In the genomic region with DNA sequence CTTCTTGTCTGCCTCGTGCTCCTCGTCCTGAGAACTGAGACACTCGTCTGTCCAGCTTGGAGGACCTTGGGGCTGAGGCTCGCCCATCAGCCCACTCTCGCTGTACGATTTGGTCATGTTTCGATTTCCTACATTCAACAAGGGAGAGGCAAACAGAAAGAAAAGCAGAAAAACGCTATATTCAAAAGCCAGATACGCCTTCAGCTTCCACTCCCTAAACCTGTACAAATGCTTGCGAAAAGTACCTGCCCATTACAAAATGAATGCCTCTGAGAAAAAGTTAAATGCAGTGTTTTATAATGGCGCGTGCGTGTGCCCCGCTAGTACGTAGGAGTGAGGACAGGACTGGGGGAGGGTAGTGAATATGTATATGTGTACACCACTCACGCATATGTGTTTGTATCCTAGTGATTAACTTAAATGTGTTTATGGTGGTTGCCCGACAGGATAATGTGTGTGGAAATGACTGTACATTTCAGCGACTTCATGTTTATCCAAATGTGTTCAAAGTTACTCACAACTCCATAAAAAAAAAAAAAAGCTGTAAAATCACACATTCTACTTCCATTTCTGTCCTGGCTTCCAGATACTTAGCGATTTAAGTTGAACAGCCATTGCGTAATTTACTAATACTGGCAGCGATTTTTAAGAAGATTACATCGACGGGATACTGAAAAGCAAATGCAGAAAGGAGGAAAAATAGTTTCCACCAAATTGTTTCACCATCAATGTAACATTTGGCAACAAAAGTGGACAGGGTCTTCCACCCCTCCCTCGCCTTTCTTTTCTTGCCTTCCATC, we compare ENCODE assay signal across 16 cellular contexts. TPM values are rescaled to one million over a fixed set of nuclear protein-coding genes. Genes with fewer than 3 reads are reported as not detected.
A peak's percentile ranks its signal among the peaks of the same experiment; 100 is the strongest.
DNase-seq lines count a peak whose midpoint lies in the region; ATAC-seq and TF ChIP-seq lines count a peak whose summit lies in the region.
"Had no signal": no experiment of that assay in that cellular context is flagged by ENCODE, and none has a peak within 500 bp of the region (broad histone marks: within the 10 kb centered on the region; RNA-seq: fewer than 3 reads in every experiment).

No MANE protein-coding gene starts in this region.

- no peak for TF ChIP-seq CTCF in natural killer cell (IDR thresholded peaks at IDR 0.05)
- TF ChIP-seq CTCF in WERI-Rb-1 (IDR thresholded peaks at IDR 0.05; ENCODE audit: low read depth, low read length), result no peak
- no peak for TF ChIP-seq CTCF in glutamatergic neuron (IDR thresholded peaks at IDR 0.05; ENCODE audit: partially characterized antibody, unreplicated experiment)
- no peak for TF ChIP-seq CTCF in type B pancreatic cell (conservative IDR thresholded peaks at IDR 0.05)
- no peak for TF ChIP-seq CTCF in H9 (conservative IDR thresholded peaks at IDR 0.05)

- no peak overlapping the region for H2BK20ac ChIP-seq in H9 (ENCODE audit: low read depth, low read length, poor library complexity, severe bottlenecking)

- no peak overlapping the region for H4K8ac ChIP-seq in H9 (replicated peaks; ENCODE audit: insufficient read length, low read depth, low read length)

- peaks cover 49% of the 10 kb centered on the region for H3K36me3 ChIP-seq in WERI-Rb-1
- H3K36me3 ChIP-seq: colonic mucosa, left ventricle myocardium inferior, transverse colon had no signal

- intact Hi-C loops in natural killer cell (cut with micrococcal nuclease), result no loop called here

- H3K23ac ChIP-seq in H9 (ENCODE audit: insufficient read length, low read depth, low read length), result no peak overlapping the region

- H3K27ac ChIP-seq in WERI-Rb-1 (peak overlapping the region; percentile 93), H9 (ENCODE audit: insufficient read length, low read depth, low read length) (no peak overlapping the region)
- H3K27ac ChIP-seq: colonic mucosa, left ventricle myocardium inferior, psoas muscle, transverse colon had no signal

- peaks cover 2% of the 10 kb centered on the region; the same call in 1 of the 2 replicates for H3K4me1 ChIP-seq in H9 (ENCODE audit: insufficient read depth, low read length)
- H3K4me1 ChIP-seq: colonic mucosa, psoas muscle had no signal

- H3K23me2 ChIP-seq in H9 (ENCODE audit: insufficient read length, low read depth, low read length, poor library complexity, severe bottlenecking), result peaks cover 16% of the 10 kb centered on the region

- no peak overlapping the region for H3K56ac ChIP-seq in H9 (ENCODE audit: insufficient read length, low read depth, low read length)

- no peak overlapping the region for H3K4me3 Mint-ChIP-seq in natural killer cell treated with Interleukin-12 subunit alpha and Interleukin-12 subunit beta and Interleukin-15 and Interleukin-18, amount 100 ng/mL, for 72 hours
- H3K4me3 Mint-ChIP-seq in natural killer cell (no peak overlapping the region), glutamatergic neuron (ENCODE audit: unreplicated experiment) (peak overlapping the region; percentile 96), type B pancreatic cell (peak overlapping the region; percentile 84), H9 (peak overlapping the region in 1 of 2 experiments; percentile 10; a peak in 1 of 5 replicates)

- H2BK15ac ChIP-seq in H9 (ENCODE audit: low read depth, low read length), result no peak overlapping the region

- H2BK12ac ChIP-seq in H9 (ENCODE audit: insufficient read length, low read depth, low read length), result no peak overlapping the region

- H3K4me1 Mint-ChIP-seq in natural killer cell treated with Interleukin-12 subunit alpha and Interleukin-12 subunit beta and Interleukin-15 and Interleukin-18, amount 100 ng/mL, for 72 hours (ENCODE audit: low read depth in 2 of 2), result peaks cover 22 to 32% of the 10 kb centered on the region in 2 donors
- peaks cover 12 to 38% of the 10 kb centered on the region in 2 donors for H3K4me1 Mint-ChIP-seq in natural killer cell
- H3K4me1 Mint-ChIP-seq in glutamatergic neuron (ENCODE audit: low read depth, unreplicated experiment), result peaks cover 48% of the 10 kb centered on the region
- peaks cover 25% of the 10 kb centered on the region for H3K4me1 Mint-ChIP-seq in type B pancreatic cell (ENCODE audit: unreplicated experiment)
- peaks cover 28 to 51% of the 10 kb centered on the region in 2 experiments for H3K4me1 Mint-ChIP-seq in H9

- no peak overlapping the region for H2AK5ac ChIP-seq in H9 (ENCODE audit: insufficient read length, low read length)

- peak overlapping the region; percentile 53 to 79 for H3K27ac Mint-ChIP-seq in natural killer cell treated with Interleukin-12 subunit alpha and Interleukin-12 subunit beta and Interleukin-15 and Interleukin-18, amount 100 ng/mL, for 72 hours
- H3K27ac Mint-ChIP-seq in natural killer cell (no peak overlapping the region), glutamatergic neuron (ENCODE audit: unreplicated experiment) (peak overlapping the region; percentile 90), type B pancreatic cell (peak overlapping the region; percentile 81), H9 (no peak overlapping the region)

- peaks cover 13% of the 10 kb centered on the region for H3K36me3 Mint-ChIP-seq in natural killer cell treated with Interleukin-12 subunit alpha and Interleukin-12 subunit beta and Interleukin-15 and Interleukin-18, amount 100 ng/mL, for 72 hours
- H3K36me3 Mint-ChIP-seq in natural killer cell (peaks cover 12% of the 10 kb centered on the region), glutamatergic neuron (ENCODE audit: unreplicated experiment) (peaks cover 5% of the 10 kb centered on the region), type B pancreatic cell (peaks cover 13% of the 10 kb centered on the region), H9 (ENCODE audit: insufficient read depth in 1 of 3, low read depth in 3 of 3) (no peaks in the 10 kb centered on the region; a peak in 1 of 7 replicates)

- no peak overlapping the region for H4K91ac ChIP-seq in H9 (ENCODE audit: insufficient read length, low read depth, low read length)

- H3K9me3 Mint-ChIP-seq in natural killer cell treated with Interleukin-12 subunit alpha and Interleukin-12 subunit beta and Interleukin-15 and Interleukin-18, amount 100 ng/mL, for 72 hours, result peaks cover 4% of the 10 kb centered on the region
- H3K9me3 Mint-ChIP-seq in natural killer cell (peaks cover 4 to 7% of the 10 kb centered on the region in 2 donors), glutamatergic neuron (ENCODE audit: unreplicated experiment) (peaks cover 51% of the 10 kb centered on the region), type B pancreatic cell (peaks cover 4% of the 10 kb centered on the region), H9 (peaks cover 2 to 4% of the 10 kb centered on the region in 2 experiments; a peak in 3 of 5 replicates)

- no peaks in the 10 kb centered on the region for H3K27me3 ChIP-seq in WERI-Rb-1 (ENCODE audit: insufficient read depth, low read depth, severe bottlenecking)
- H3K27me3 ChIP-seq in H9 (ENCODE audit: insufficient read depth, low read length), result peaks cover 56% of the 10 kb centered on the region

- H3K79me1 ChIP-seq in H9 (ENCODE audit: insufficient read depth, low read depth, low read length, poor library complexity, severe bottlenecking), result no peaks in the 10 kb centered on the region

- H2AFZ ChIP-seq in H9 (ENCODE audit: low read length), result no peak overlapping the region

- no peak overlapping the region for H2BK5ac ChIP-seq in H9 (ENCODE audit: insufficient read length, low read length)

- H3K4me2 ChIP-seq in H9 (ENCODE audit: insufficient read depth, insufficient read length, low read length), result no peak overlapping the region

- no peak overlapping the region for H3T11ph ChIP-seq in H9 (ENCODE audit: low read length)

- no peaks in the 10 kb centered on the region for H4K20me1 ChIP-seq in H9 (ENCODE audit: control insufficient read depth, insufficient read depth, insufficient read length)

- H3K9me3 ChIP-seq in WERI-Rb-1 (ENCODE audit: severe bottlenecking) (no peaks in the 10 kb centered on the region), H9 (ENCODE audit: control insufficient read depth, low read depth, low read length) (no peaks in the 10 kb centered on the region)
- H3K9me3 ChIP-seq: colonic mucosa, left ventricle myocardium inferior, psoas muscle, transverse colon had no signal

- peak overlapping the region; percentile 97 for H3K4me3 ChIP-seq in WERI-Rb-1 (ENCODE audit: low read depth, low read length)
- H3K4me3 ChIP-seq: colonic mucosa, left ventricle myocardium inferior, psoas muscle, transverse colon had no signal

- no peak overlapping the region for H4K5ac ChIP-seq in H9 (ENCODE audit: insufficient read length, low read depth, low read length)

- ATAC-seq in natural killer cell treated with Interleukin-12 subunit alpha and Interleukin-12 subunit beta and Interleukin-15 and Interleukin-18, amount 100 ng/mL, for 72 hours, result no peak
- no peak for ATAC-seq in natural killer cell

- no peak overlapping the region for H3K4ac ChIP-seq in H9 (ENCODE audit: low read depth, low read length)

- H3K27me3 Mint-ChIP-seq in natural killer cell treated with Interleukin-12 subunit alpha and Interleukin-12 subunit beta and Interleukin-15 and Interleukin-18, amount 100 ng/mL, for 72 hours, result peaks cover 52 to 88% of the 10 kb centered on the region in 2 donors
- H3K27me3 Mint-ChIP-seq in natural killer cell (ENCODE audit: low read depth in 2 of 2), result peaks cover 57 to 84% of the 10 kb centered on the region in 2 donors
- peaks cover 37% of the 10 kb centered on the region for H3K27me3 Mint-ChIP-seq in glutamatergic neuron (ENCODE audit: unreplicated experiment)
- peaks cover 94% of the 10 kb centered on the region for H3K27me3 Mint-ChIP-seq in type B pancreatic cell
- H3K27me3 Mint-ChIP-seq in H9 (ENCODE audit: low read depth), result peaks cover 98% of the 10 kb centered on the region

- no CpG with 5 or more reads among the region's 24 CpGs for WGBS in H9 (ENCODE audit: extremely low coverage, insufficient read length, low lambda C conversion rate)

- H3K14ac ChIP-seq in H9 (ENCODE audit: insufficient read depth, low read length), result no peak overlapping the region

- no peak overlapping the region for H3K9ac ChIP-seq in H9 (ENCODE audit: extremely low read depth, insufficient read length, low read length)

- no peaks in the 10 kb centered on the region for H3K79me2 ChIP-seq in H9 (ENCODE audit: insufficient read depth, low read length)

- H2BK120ac ChIP-seq in H9 (ENCODE audit: low read depth, low read length, poor library complexity, severe bottlenecking), result no peak overlapping the region

- H3K18ac ChIP-seq in H9 (ENCODE audit: insufficient read length, low read depth, low read length), result no peak overlapping the region

- no peak for DNase-seq in natural killer cell treated with Interleukin-12 subunit alpha and Interleukin-12 subunit beta and Interleukin-15 and Interleukin-18, amount 100 ng/mL, for 72 hours (ENCODE audit: low spot score)
- DNase-seq in natural killer cell, result no peak
- no peak for DNase-seq in WERI-Rb-1
- no peak for DNase-seq in glutamatergic neuron
- DNase-seq in type B pancreatic cell (ENCODE audit: extremely low spot score, unreplicated experiment), result no peak
- no peak for DNase-seq in NCI-H2081 treated with DMSO at 0.1 percent for 48 hours (lab: John Stamatoyannopoulos, UW)
- DNase-seq in H9, result no peak
- DNase-seq: Calu3, colonic mucosa, NCI-H69, T-helper 9 cell, transverse colon had no signal

RNA-seq across cellular contexts. Expression of a gene that starts 1.4 kb away (rescaled TPM):
- not detected for total RNA-seq in natural killer cell treated with Interleukin-12 subunit alpha and Interleukin-12 subunit beta and Interleukin-15 and Interleukin-18, amount 100 ng/mL, for 72 hours
- total RNA-seq in natural killer cell (not detected), glutamatergic neuron (ENCODE audit: unreplicated experiment) (65.5 TPM), type B pancreatic cell (ENCODE audit: low replicate concordance) (48.5 and 72.2 TPM in 2 replicates), H9 (2021) (not detected in 2 replicates)
- total RNA-seq: aorta, Calu3, H7, left ventricle myocardium inferior, psoas muscle had no signal

RNA-seq across cellular contexts. Expression of a gene that starts 22.0 kb away (rescaled TPM):
- not detected for total RNA-seq in natural killer cell treated with Interleukin-12 subunit alpha and Interleukin-12 subunit beta and Interleukin-15 and Interleukin-18, amount 100 ng/mL, for 72 hours
- total RNA-seq in natural killer cell (not detected), glutamatergic neuron (ENCODE audit: unreplicated experiment) (5.7 TPM), type B pancreatic cell (ENCODE audit: low replicate concordance) (2.9 and 4.3 TPM in 2 replicates), H9 (2021) (0.22 TPM in 1 of 2 replicates, not detected in the other)
- total RNA-seq: aorta, left ventricle myocardium inferior, psoas muscle had no signal

Comparison
In these comparisons a context has a peak if more than half of its experiments do, and no peak if none do; other contexts are left out.
1. H3K27ac Mint-ChIP-seq: peak in natural killer cell treated with Interleukin-12 subunit alpha and Interleukin-12 subunit beta and Interleukin-15 and Interleukin-18, amount 100 ng/mL, for 72 hours (2 of 2), glutamatergic neuron (single experiment) and type B pancreatic cell (single experiment); none in natural killer cell (0 of 2) and H9 (0 of 3).
2. H3K4me3 Mint-ChIP-seq: peak in glutamatergic neuron (single experiment) and type B pancreatic cell (single experiment); none in natural killer cell treated with Interleukin-12 subunit alpha and Interleukin-12 subunit beta and Interleukin-15 and Interleukin-18, amount 100 ng/mL, for 72 hours (single experiment) and natural killer cell (single experiment).
3. RNA of a gene that starts 1.4 kb away (total RNA-seq): 65.5 TPM in glutamatergic neuron (single experiment) and 48.5 to 72.2 TPM in type B pancreatic cell; not detected in H9, not detected in natural killer cell treated with Interleukin-12 subunit alpha and Interleukin-12 subunit beta and Interleukin-15 and Interleukin-18, amount 100 ng/mL, for 72 hours and not detected in natural killer cell; every median in the first group is over 10 times any median in the second.